ENCODE assay signal across 16 cellular contexts in the genomic region with DNA sequence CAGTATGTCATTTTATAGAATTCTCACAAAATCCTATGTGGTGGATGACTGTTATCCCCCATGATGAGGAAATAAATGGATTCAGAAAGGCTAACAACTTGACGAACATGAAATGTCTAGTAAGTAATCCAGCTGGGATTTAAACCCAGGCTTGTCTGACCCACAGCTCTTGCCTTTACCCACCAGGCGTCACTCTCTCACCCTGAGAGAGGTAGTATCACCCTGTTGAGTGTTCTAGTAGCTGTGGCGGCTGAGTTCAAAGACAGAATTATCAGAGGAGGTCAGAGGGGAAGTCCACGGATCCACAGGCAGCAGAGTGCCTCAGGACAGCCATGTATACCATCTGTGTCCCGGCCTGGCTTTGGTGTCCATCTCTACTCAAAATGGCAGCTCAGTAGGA.
"Had no signal": no experiment of that assay in that cellular context is flagged by ENCODE, and none has a peak within 500 bp of the region (broad histone marks: within the 10 kb centered on the region; RNA-seq: fewer than 3 reads in every experiment).

No MANE protein-coding gene starts in this region.

- H3K4me3 ChIP-seq: mucosa of descending colon, right atrium auricular region, tibial artery had no signal

- DNase-seq: activated CD4-positive, alpha-beta memory T cell treated with anti-CD3 and anti-CD28 coated beads for 36 hours; activated CD4-positive, alpha-beta T cell treated with anti-CD3 and anti-CD28 coated beads for 36 hours; activated naive CD4-positive, alpha-beta T cell; activated naive CD8-positive, alpha-beta T cell treated with anti-CD3 and anti-CD28 coated beads for 36 hours; amniotic stem cell; effector CD8-positive, alpha-beta T cell; mesenchymal stem cell; mucosa of descending colon; naive B cell; stimulated activated CD4-positive, alpha-beta T cell treated with anti-CD3 and anti-CD28 coated beads, Interleukin-2, amount 100 ng/mL, for 24 hours; stimulated activated naive CD8-positive, alpha-beta T cell treated with anti-CD3 and anti-CD28 coated beads, Interleukin-15, Interleukin-2, amounts not matched to agents 100 U/mL and 50 U/mL, for 24 hours; substantia nigra; tibial artery had no signal

- H3K4me1 ChIP-seq: tibial artery had no signal

- H3K9me3 ChIP-seq: mucosa of descending colon, right atrium auricular region, tibial artery had no signal

- ATAC-seq: activated CD4-positive, alpha-beta T cell treated with anti-CD3 and anti-CD28 coated beads for 36 hours; activated T-helper 17 cell treated with anti-CD3 and anti-CD28 coated beads, Interleukin-2, amount 50 U/mL, for 72 hours; mucosa of descending colon; stimulated activated naive CD8-positive, alpha-beta T cell treated with anti-CD3 and anti-CD28 coated beads, Interleukin-15, Interleukin-2, amounts not matched to agents 100 U/mL and 50 U/mL, for 24 hours; WTC11 had no signal

- H3K27me3 ChIP-seq: right atrium auricular region, tibial artery had no signal

- H3K27ac ChIP-seq: right atrium auricular region, tibial artery had no signal
